8 cellular contexts compared by ENCODE assay signal in the genomic region with DNA sequence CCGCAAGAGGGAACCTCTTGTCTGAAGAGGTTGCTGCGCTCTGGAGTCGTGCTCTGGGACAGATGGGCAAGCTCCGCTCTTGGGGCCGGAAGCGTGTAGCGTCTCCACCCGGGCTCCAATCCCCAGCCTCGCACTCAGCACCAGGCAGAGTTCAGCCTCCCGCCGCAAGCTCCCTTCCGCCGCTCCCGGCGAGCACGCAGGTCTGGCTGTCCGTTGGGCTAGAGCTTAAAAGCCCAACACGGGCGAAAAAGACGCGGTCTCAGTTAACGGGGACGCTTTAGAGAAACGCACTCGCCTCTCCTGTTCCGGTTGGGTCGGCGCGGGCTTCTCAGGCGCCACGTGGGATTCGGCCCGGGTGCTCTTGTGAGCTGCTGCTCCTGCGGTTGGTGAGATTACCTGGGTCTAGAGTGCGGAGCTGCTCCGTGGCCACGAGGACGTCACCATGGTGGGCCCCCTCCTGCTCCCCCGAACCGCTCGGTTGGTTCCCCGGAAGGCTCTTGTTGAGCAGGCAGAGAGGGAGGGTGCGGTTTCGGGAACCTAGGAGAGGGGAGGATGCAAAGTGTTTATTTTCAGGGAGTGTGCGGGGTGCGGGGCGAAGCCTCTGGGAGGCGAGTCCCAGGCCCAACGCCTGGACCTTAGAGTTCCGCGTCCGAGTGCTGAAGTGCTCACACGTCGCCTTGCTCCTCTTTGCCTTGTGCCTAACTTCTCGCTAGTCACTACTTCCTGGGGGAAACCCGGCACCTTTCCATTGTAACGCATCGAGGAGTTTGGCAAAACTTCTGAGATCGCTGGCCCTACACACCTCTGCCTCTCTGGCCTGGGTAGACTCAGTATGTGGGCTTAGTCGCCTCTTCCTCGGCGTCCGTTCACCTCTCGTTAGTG. TPM values are rescaled to one million over a fixed set of nuclear protein-coding genes. Genes with fewer than 3 reads are reported as not detected.
DNase-seq lines count a peak whose midpoint lies in the region; ATAC-seq, FAIRE-seq and TF ChIP-seq lines count a peak whose summit lies in the region.

A gene (plus strand): TSS at position 331 of the 882 bp plus-strand sequence. CDS start 112 bp downstream, at position 443.

- H3K4me2 ChIP-seq in A549 = peak within 1 kb of the TSS; percentile 85

- TF ChIP-seq EP300 in A549 (IDR thresholded peaks at IDR 0.05) = no peak

- no peak for TF ChIP-seq RAD21 in A549 (conservative IDR thresholded peaks at IDR 0.05 in 1 of 2, IDR thresholded peaks at IDR 0.05 in 1 of 2)

- FAIRE-seq in A549 (lab: Jason Lieb, UNC) (no peak), small intestine (lab: Jason Lieb, UNC) (no peak)

- H3K9ac ChIP-seq in iPS-20b (ENCODE audit: low read depth, low read length) = peak within 1 kb of the TSS; percentile 99

- peak within 1 kb of the TSS; percentile 91 for H3K4me3 ChIP-seq in A549
- peak within 1 kb of the TSS; percentile 74 to 87 (median 78) for H3K4me3 ChIP-seq in breast epithelium
- peak within 1 kb of the TSS; percentile 81 for H3K4me3 ChIP-seq in iPS-20b (ENCODE audit: low read length)
- H3K4me3 ChIP-seq in small intestine (ENCODE audit: low read depth in 1 of 2, low read length in 2 of 2) = peak within 1 kb of the TSS; percentile 73 to 75

- ATAC-seq in A549 = peak; percentile 95 to 96
- ATAC-seq in GM18861 (IDR thresholded peaks at IDR 0.05; ENCODE audit: unreplicated experiment) = peak; percentile 75
- ATAC-seq in HG03097 (IDR thresholded peaks at IDR 0.05; ENCODE audit: low FRiP score, unreplicated experiment) = peak; percentile 92

- POLR2A ChIA-PET in A549 (lab: Yijun Ruan, JAX) = interaction anchor here (0.6 to 1.3 kb wide), 14 partner anchors 10 to 1226 kb away, joined by 3 to 14 read pairs (median 4); no protein-coding TSS in a partner anchor

- 2% methylated on average over 19 of the region's 64 CpGs for WGBS in A549 (ENCODE audit: missing lambda C conversion rate)
- WGBS in small intestine, 3 donors = 0 to 1% (median 1%) methylated on average over 63 to 64 of the region's 64 CpGs

- CTCF ChIA-PET in A549 (lab: Yijun Ruan, JAX) = interaction anchor here (0.7 to 2.1 kb wide), 11 partner anchors 9 to 541 kb away, joined by 3 to 6 read pairs (median 3); no protein-coding TSS in a partner anchor

- H3K36me3 ChIP-seq in breast epithelium (no peaks in the 10 kb centered on the region), iPS-20b (ENCODE audit: insufficient read depth, low read depth, low read length) (peaks cover 13% of the 10 kb centered on the region; the same call in 1 of the 2 replicates), small intestine (ENCODE audit: control insufficient read depth in 2 of 2, insufficient read depth in 2 of 2, low read length in 2 of 2) (no peaks in the 10 kb centered on the region)

- H3K9me3 ChIP-seq in A549 (no peaks in the 10 kb centered on the region), breast epithelium (no peaks in the 10 kb centered on the region), iPS-20b (ENCODE audit: insufficient read depth, low read depth, low read length) (no peaks in the 10 kb centered on the region), small intestine (ENCODE audit: control insufficient read depth, low read depth) (no peaks in the 10 kb centered on the region)

- H3K27ac ChIP-seq in A549 = peak within 1 kb of the TSS; percentile 98 to 99
- H3K27ac ChIP-seq in VCaP = peak within 1 kb of the TSS; percentile 92
- H3K27ac ChIP-seq in breast epithelium = peak within 1 kb of the TSS; percentile 87 to 92
- peak within 1 kb of the TSS; percentile 83 for H3K27ac ChIP-seq in iPS-20b (ENCODE audit: low read length)
- H3K27ac ChIP-seq in small intestine (ENCODE audit: low read depth in 1 of 2, low read length in 1 of 2) = peak within 1 kb of the TSS; percentile 79 to 93

- TF ChIP-seq POLR2A in A549 (IDR thresholded peaks at IDR 0.05; ENCODE audit: low read length) (peak; percentile 68), breast epithelium (IDR thresholded peaks at IDR 0.05) (no peak)

- TF ChIP-seq CTCF in A549 (IDR thresholded peaks at IDR 0.05) (no peak), VCaP (conservative IDR thresholded peaks at IDR 0.05) (no peak), breast epithelium (IDR thresholded peaks at IDR 0.05) (no peak)

- H3K27me3 ChIP-seq in breast epithelium (no peaks in the 10 kb centered on the region), iPS-20b (ENCODE audit: insufficient read depth, low read length) (no peaks in the 10 kb centered on the region), small intestine (ENCODE audit: control insufficient read depth in 2 of 2, insufficient read depth in 2 of 2, low read length in 2 of 2) (no peaks in the 10 kb centered on the region)

- intact Hi-C loops in breast epithelium (cut with DNase I; ENCODE audit: low total_unique reads) = loop anchor here (2.0 kb wide), 1 partner anchor 54 kb away; no protein-coding TSS in a partner anchor

- peaks cover 12% of the 10 kb centered on the region; the same call in 2 of the 3 replicates for H3K4me1 ChIP-seq in A549
- no peaks in the 10 kb centered on the region for H3K4me1 ChIP-seq in breast epithelium
- 0 out of 2 replicates have a peak, but pooled peaks cover 3% of the 10 kb centered on the region for H3K4me1 ChIP-seq in iPS-20b (ENCODE audit: insufficient read depth, low read length)
- no peaks in the 10 kb centered on the region for H3K4me1 ChIP-seq in small intestine (ENCODE audit: control insufficient read depth in 2 of 2, insufficient read depth in 1 of 2, low read depth in 1 of 2, low read length in 1 of 2)

- DNase-seq in A549 (ENCODE audit: low read depth in 1 of 2, low spot score in 1 of 2) (peak; percentile 66 to 95), NCI-H2171 (lab: John Stamatoyannopoulos, UW) (peak; percentile 83), breast epithelium (ENCODE audit: low spot score in 2 of 2) (peak; percentile 64 to 78), small intestine (peak; percentile 88)

TF ChIP-seq in A549, 52 proteins besides CTCF, POLR2A, EP300 and RAD21:
- TF ChIP-seq, protein P1, sequence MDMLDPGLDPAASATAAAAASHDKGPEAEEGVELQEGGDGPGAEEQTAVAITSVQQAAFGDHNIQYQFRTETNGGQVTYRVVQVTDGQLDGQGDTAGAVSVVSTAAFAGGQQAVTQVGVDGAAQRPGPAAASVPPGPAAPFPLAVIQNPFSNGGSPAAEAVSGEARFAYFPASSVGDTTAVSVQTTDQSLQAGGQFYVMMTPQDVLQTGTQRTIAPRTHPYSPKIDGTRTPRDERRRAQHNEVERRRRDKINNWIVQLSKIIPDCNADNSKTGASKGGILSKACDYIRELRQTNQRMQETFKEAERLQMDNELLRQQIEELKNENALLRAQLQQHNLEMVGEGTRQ (IDR thresholded peaks at IDR 0.05) = peak; percentile 44; the same call in 1 of the 2 replicates
- TF ChIP-seq PHF8 (IDR thresholded peaks at IDR 0.05; ENCODE audit: borderline replicate concordance, low read depth) (peak; percentile 75; the same call in 1 of the 2 replicates), CHD4 (IDR thresholded peaks at IDR 0.05; ENCODE audit: borderline replicate concordance) (no peak), FOXS1 (CRISPR knock-in tag; IDR thresholded peaks at IDR 0.05) (peak; percentile 56; the same call in 1 of the 2 replicates), HEYL (CRISPR knock-in tag; IDR thresholded peaks at IDR 0.05) (no peak), ZFP36 (IDR thresholded peaks at IDR 0.05; ENCODE audit: borderline replicate concordance, partially characterized antibody) (no peak), KDM5A (IDR thresholded peaks at IDR 0.05) (peak; percentile 45; the same call in 1 of the 2 replicates), MYC (IDR thresholded peaks at IDR 0.05; ENCODE audit: borderline replicate concordance, low read length) (peak; percentile 97), JUN (IDR thresholded peaks at IDR 0.05) (peak; percentile 74 to 88; a peak in 3 of 5 replicates)
- TF ChIP-seq, protein P2, sequence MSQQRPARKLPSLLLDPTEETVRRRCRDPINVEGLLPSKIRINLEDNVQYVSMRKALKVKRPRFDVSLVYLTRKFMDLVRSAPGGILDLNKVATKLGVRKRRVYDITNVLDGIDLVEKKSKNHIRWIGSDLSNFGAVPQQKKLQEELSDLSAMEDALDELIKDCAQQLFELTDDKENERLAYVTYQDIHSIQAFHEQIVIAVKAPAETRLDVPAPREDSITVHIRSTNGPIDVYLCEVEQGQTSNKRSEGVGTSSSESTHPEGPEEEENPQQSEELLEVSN (IDR thresholded peaks at IDR 0.05; ENCODE audit: borderline replicate concordance, low read depth) = peak; percentile 85
- TF ChIP-seq, protein P3, sequence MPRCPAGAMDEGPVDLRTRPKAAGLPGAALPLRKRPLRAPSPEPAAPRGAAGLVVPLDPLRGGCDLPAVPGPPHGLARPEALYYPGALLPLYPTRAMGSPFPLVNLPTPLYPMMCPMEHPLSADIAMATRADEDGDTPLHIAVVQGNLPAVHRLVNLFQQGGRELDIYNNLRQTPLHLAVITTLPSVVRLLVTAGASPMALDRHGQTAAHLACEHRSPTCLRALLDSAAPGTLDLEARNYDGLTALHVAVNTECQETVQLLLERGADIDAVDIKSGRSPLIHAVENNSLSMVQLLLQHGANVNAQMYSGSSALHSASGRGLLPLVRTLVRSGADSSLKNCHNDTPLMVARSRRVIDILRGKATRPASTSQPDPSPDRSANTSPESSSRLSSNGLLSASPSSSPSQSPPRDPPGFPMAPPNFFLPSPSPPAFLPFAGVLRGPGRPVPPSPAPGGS (IDR thresholded peaks at IDR 0.05) = peak; percentile 74; the same call in 1 of the 3 replicates
- TF ChIP-seq, protein P4, sequence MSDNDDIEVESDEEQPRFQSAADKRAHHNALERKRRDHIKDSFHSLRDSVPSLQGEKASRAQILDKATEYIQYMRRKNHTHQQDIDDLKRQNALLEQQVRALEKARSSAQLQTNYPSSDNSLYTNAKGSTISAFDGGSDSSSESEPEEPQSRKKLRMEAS (IDR thresholded peaks at IDR 0.05) = peak; percentile 99

RNA-seq across cellular contexts. Expression of the gene that starts here (rescaled TPM):
- polyA plus RNA-seq in A549 (2011; rRNA removed) = 14.2 and 28.5 TPM in 2 replicates
- 6.0 and 9.0 TPM in 2 replicates for polyA plus RNA-seq in A549 (2012; cell fraction: cytosol; rRNA removed)
- 2.1 and 4.0 TPM in 2 replicates for polyA plus RNA-seq in A549 (2012; cell fraction: nucleus; rRNA removed)
- 36.1 to 39.2 TPM (median 37.0 TPM) in 3 replicates for polyA plus RNA-seq in A549 (2017; fragmentation: RNase III; extraction: RNeasy Plus Mini Kit Qiagen cat#74134 plus additional on column Dnase treatment)
- 12.1 and 13.0 TPM in 2 replicates for polyA minus RNA-seq in A549 (2011; rRNA and poly(A)+ RNA removed)
- 10 to 100 TPM; 28.2 to 34.7 (median 30.1) TPM for total RNA-seq in breast epithelium
- 10 to 100 TPM in 1 of 3 donors, 1 to 10 TPM in 2; 3.8 to 16.9 (median 4.6) TPM for polyA plus RNA-seq in small intestine

Comparison
In these comparisons a context has a peak if more than half of its experiments do, and no peak if none do; other contexts are left out.
1. Peak in every context shown above with its lines: DNase-seq, ATAC-seq, H3K4me3 ChIP-seq and H3K27ac ChIP-seq.